ENCODE assay signal across 1 cellular context in the genomic region with DNA sequence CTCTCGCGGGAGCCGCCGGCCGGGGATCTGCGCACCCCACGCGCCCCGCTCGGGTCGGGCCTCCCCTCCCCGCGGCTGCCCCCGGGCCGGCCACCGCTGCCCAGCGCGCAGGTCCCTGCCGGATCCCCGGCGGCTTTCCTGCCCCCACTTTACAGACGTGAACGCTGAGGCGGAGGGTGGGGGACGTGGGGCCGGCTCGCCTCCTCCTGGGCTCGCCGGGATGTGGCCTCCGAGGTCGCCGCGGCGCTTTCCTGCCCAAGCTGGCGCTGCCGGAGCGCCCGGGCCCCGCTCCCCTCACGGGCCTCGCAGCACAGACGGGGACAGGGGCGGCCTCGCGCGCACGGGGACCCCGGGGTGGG.
TF ChIP-seq lines count a peak whose summit lies in the region.

No MANE protein-coding gene starts in this region.

TF ChIP-seq in A549, 52 proteins besides CTCF, POLR2A, EP300 and RAD21:
- TF ChIP-seq KDM1A (IDR thresholded peaks at IDR 0.05; ENCODE audit: low read depth), result peak; percentile 60; the same call in 1 of the 2 replicates
- TF ChIP-seq, protein P1, sequence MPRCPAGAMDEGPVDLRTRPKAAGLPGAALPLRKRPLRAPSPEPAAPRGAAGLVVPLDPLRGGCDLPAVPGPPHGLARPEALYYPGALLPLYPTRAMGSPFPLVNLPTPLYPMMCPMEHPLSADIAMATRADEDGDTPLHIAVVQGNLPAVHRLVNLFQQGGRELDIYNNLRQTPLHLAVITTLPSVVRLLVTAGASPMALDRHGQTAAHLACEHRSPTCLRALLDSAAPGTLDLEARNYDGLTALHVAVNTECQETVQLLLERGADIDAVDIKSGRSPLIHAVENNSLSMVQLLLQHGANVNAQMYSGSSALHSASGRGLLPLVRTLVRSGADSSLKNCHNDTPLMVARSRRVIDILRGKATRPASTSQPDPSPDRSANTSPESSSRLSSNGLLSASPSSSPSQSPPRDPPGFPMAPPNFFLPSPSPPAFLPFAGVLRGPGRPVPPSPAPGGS (IDR thresholded peaks at IDR 0.05), result no peak
- TF ChIP-seq HDAC2 (IDR thresholded peaks at IDR 0.05), result no peak
- TF ChIP-seq HOXB5 (CRISPR knock-in tag; IDR thresholded peaks at IDR 0.05), result no peak
- TF ChIP-seq, protein P2, sequence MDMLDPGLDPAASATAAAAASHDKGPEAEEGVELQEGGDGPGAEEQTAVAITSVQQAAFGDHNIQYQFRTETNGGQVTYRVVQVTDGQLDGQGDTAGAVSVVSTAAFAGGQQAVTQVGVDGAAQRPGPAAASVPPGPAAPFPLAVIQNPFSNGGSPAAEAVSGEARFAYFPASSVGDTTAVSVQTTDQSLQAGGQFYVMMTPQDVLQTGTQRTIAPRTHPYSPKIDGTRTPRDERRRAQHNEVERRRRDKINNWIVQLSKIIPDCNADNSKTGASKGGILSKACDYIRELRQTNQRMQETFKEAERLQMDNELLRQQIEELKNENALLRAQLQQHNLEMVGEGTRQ (IDR thresholded peaks at IDR 0.05), result no peak
- TF ChIP-seq ZC3H11A (IDR thresholded peaks at IDR 0.05), result no peak
- no peak for TF ChIP-seq NR3C1 (IDR thresholded peaks at IDR 0.05)
- no peak for TF ChIP-seq GATA3 (IDR thresholded peaks at IDR 0.05; ENCODE audit: borderline replicate concordance)
- no peak for TF ChIP-seq FOSL2 (IDR thresholded peaks at IDR 0.05)
- 0 out of 2 replicates have a peak, but pooled peaks have one; percentile 4 for TF ChIP-seq FOSL2 (CRISPR knock-in tag; IDR thresholded peaks at IDR 0.05)
- TF ChIP-seq, protein P3, sequence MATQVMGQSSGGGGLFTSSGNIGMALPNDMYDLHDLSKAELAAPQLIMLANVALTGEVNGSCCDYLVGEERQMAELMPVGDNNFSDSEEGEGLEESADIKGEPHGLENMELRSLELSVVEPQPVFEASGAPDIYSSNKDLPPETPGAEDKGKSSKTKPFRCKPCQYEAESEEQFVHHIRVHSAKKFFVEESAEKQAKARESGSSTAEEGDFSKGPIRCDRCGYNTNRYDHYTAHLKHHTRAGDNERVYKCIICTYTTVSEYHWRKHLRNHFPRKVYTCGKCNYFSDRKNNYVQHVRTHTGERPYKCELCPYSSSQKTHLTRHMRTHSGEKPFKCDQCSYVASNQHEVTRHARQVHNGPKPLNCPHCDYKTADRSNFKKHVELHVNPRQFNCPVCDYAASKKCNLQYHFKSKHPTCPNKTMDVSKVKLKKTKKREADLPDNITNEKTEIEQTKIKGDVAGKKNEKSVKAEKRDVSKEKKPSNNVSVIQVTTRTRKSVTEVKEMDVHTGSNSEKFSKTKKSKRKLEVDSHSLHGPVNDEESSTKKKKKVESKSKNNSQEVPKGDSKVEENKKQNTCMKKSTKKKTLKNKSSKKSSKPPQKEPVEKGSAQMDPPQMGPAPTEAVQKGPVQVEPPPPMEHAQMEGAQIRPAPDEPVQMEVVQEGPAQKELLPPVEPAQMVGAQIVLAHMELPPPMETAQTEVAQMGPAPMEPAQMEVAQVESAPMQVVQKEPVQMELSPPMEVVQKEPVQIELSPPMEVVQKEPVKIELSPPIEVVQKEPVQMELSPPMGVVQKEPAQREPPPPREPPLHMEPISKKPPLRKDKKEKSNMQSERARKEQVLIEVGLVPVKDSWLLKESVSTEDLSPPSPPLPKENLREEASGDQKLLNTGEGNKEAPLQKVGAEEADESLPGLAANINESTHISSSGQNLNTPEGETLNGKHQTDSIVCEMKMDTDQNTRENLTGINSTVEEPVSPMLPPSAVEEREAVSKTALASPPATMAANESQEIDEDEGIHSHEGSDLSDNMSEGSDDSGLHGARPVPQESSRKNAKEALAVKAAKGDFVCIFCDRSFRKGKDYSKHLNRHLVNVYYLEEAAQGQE (IDR thresholded peaks at IDR 0.05), result 0 out of 2 replicates have a peak, but pooled peaks have one; percentile 27
- TF ChIP-seq ZNF302 (CRISPR knock-in tag; IDR thresholded peaks at IDR 0.05), result no peak
